10 cellular contexts compared by ENCODE assay signal in genomic region chr1:241323510-241323909, GRCh38. TPM values are rescaled to one million over a fixed set of nuclear protein-coding genes. Genes with fewer than 3 reads are reported as not detected.
DNase-seq lines count a peak whose midpoint lies in the region; TF ChIP-seq lines count a peak whose summit lies in the region.
"Had no signal": no experiment of that assay in that cellular context is flagged by ENCODE, and none has a peak within 500 bp of the region (broad histone marks: within the 10 kb centered on the region; RNA-seq: fewer than 3 reads in every experiment).

No MANE protein-coding gene starts in this region.

- no peak for TF ChIP-seq CTCF in kidney epithelial cell (IDR thresholded peaks at IDR 0.05; ENCODE audit: insufficient read depth, low read length, poor library complexity, severe bottlenecking)

- H3K36me3 ChIP-seq in adipocyte (ENCODE audit: control insufficient read depth, insufficient read depth, low read length, severe bottlenecking) (no peaks in the 10 kb centered on the region), kidney epithelial cell (ENCODE audit: control insufficient read depth, insufficient read depth, low read length) (no peaks in the 10 kb centered on the region)
- H3K36me3 ChIP-seq: heart left ventricle had no signal

- H3K4me1 ChIP-seq in adipocyte (ENCODE audit: control insufficient read depth, insufficient read depth, low read length) = no peaks in the 10 kb centered on the region
- H3K4me1 ChIP-seq: heart left ventricle had no signal

- H3K27me3 ChIP-seq in adipocyte (replicated peaks; ENCODE audit: control insufficient read depth, insufficient read depth, low read length) = no peaks in the 10 kb centered on the region
- H3K27me3 ChIP-seq in kidney epithelial cell (ENCODE audit: control insufficient read depth, insufficient read depth, low read length) = no peaks in the 10 kb centered on the region
- H3K27me3 ChIP-seq: heart left ventricle had no signal

- H3K4me3 ChIP-seq in adipocyte (ENCODE audit: low read length) = no peak overlapping the region
- no peak overlapping the region for H3K4me3 ChIP-seq in kidney epithelial cell (ENCODE audit: low read depth, low read length)
- H3K4me3 ChIP-seq: heart left ventricle had no signal

- DNase-seq in EL (peak; percentile 44), HT1080 (ENCODE audit: low read depth) (peak; percentile 35), adipocyte (ENCODE audit: low read depth) (peak; percentile 73), kidney epithelial cell (ENCODE audit: low read depth) (peak; percentile 4), NCI-H2029 treated with DMSO at 0.1 percent for 48 hours (lab: John Stamatoyannopoulos, UW) (no peak), GDM1 (lab: John Stamatoyannopoulos, UW) (no peak), medulla oblongata (ENCODE audit: extremely low spot score) (no peak), COR-L47 (lab: John Stamatoyannopoulos, UW) (no peak)

- no peaks in the 10 kb centered on the region for H3K9me3 ChIP-seq in adipocyte (ENCODE audit: control insufficient read depth, low read length)
- H3K9me3 ChIP-seq: heart left ventricle had no signal

- no peak overlapping the region for H3K9ac ChIP-seq in adipocyte (ENCODE audit: low read length)

RNA-seq across cellular contexts. Expression of gene RGS7, which starts 33.5 kb away (rescaled TPM):
- 1.8 and 2.1 TPM in 2 replicates for total RNA-seq in HT1080 (2014; rRNA removed; shearing (Covaris generic))
- polyA plus RNA-seq in HT1080 (2015; cell fraction: cytosol; rRNA removed) = 0.95 and 1.1 TPM in 2 replicates
- polyA plus RNA-seq in HT1080 (2015; cell fraction: nucleus; rRNA removed) = 0.45 and 0.93 TPM in 2 replicates
- total RNA-seq in kidney epithelial cell = 0.34 and 1.5 TPM in 2 replicates
- total RNA-seq: heart left ventricle, skeletal muscle tissue had no signal
- polyA plus RNA-seq: heart left ventricle had no signal

Comparison
In these comparisons a context has a peak if more than half of its experiments do, and no peak if none do; other contexts are left out.
1. DNase-seq: peak in EL (single experiment), HT1080 (single experiment), adipocyte (single experiment) and kidney epithelial cell (single experiment); none in NCI-H2029 treated with DMSO at 0.1 percent for 48 hours (single experiment), GDM1 (single experiment), medulla oblongata (single experiment) and COR-L47 (single experiment).